In genomic region chr9:72585737-72586136, GRCh38 we compare ENCODE assay signal across 10 cellular contexts.
DNase-seq lines count a peak whose midpoint lies in the region; ATAC-seq, FAIRE-seq and TF ChIP-seq lines count a peak whose summit lies in the region.
"Had no signal": no experiment of that assay in that cellular context is flagged by ENCODE, and none has a peak within 500 bp of the region (broad histone marks: within the 10 kb centered on the region; RNA-seq: fewer than 3 reads in every experiment).

No MANE protein-coding gene starts in this region.

- DNase-seq in ELR (ENCODE audit: low read depth) (peak; percentile 79), PC-9 (peak in 1 of 2 experiments; percentile 16), epithelial cell of esophagus (ENCODE audit: low read depth) (peak; percentile 95), pancreas (peak in 4 of 6 donors; percentile 28 to 83 (median 60)), SK-N-DZ (ENCODE audit: low spot score) (no peak), WTC11 (ENCODE audit: low spot score) (no peak), HFFc6 (no peak), NCI-H2196 (lab: John Stamatoyannopoulos, UW; ENCODE audit: unreplicated experiment) (no peak)
- DNase-seq: small intestine, SW 1271 had no signal

- no peak for TF ChIP-seq CTCF in PC-9 (conservative IDR thresholded peaks at IDR 0.05)
- TF ChIP-seq CTCF in epithelial cell of esophagus (IDR thresholded peaks at IDR 0.05; ENCODE audit: insufficient read depth, low read depth, low read length, missing control alignments) = no peak
- TF ChIP-seq CTCF in pancreas (IDR thresholded peaks at IDR 0.05) = no peak
- TF ChIP-seq CTCF in WTC11 (IDR thresholded peaks at IDR 0.05) = no peak
- no peak for TF ChIP-seq CTCF in HFFc6 (IDR thresholded peaks at IDR 0.05)

- H2AFZ ChIP-seq in PC-9 = no peak overlapping the region

- intact Hi-C loops in PC-9 (cut with micrococcal nuclease; ENCODE audit: unreplicated experiment) (no loop called here), pancreas (cut with DNase I) (no loop called here)

- CTCF ChIA-PET in PC-9 (lab: Charles Lee) (interaction anchor here (0.6 kb wide), 1 partner anchor 167 kb away, joined by 4 read pairs; no protein-coding TSS in a partner anchor), WTC11 (lab: Charles Lee) (no interaction called here)

- H3K27ac ChIP-seq in PC-9 (peak overlapping the region; percentile 92), pancreas (peak overlapping the region in 3 of 4 donors; percentile 19 to 49 (median 22))

- no peaks in the 10 kb centered on the region for H3K27me3 Mint-ChIP-seq in WTC11 (ENCODE audit: low read depth)
- no peaks in the 10 kb centered on the region for H3K27me3 Mint-ChIP-seq in HFFc6 (ENCODE audit: insufficient read depth)

- peak overlapping the region; percentile 39 for H3K4me2 ChIP-seq in PC-9

- H3K4me1 Mint-ChIP-seq in WTC11 (peaks cover 3% of the 10 kb centered on the region; the same call in 1 of the 2 replicates), HFFc6 (ENCODE audit: low read depth) (peaks cover 81% of the 10 kb centered on the region)

- H3K9me3 ChIP-seq in PC-9 (ENCODE audit: insufficient read depth, low read depth) = no peaks in the 10 kb centered on the region; the same call in 1 of the 2 replicates
- H3K9me3 ChIP-seq in pancreas = no peaks in the 10 kb centered on the region

- 41 to 44% methylated on average over 6 of the region's 6 CpGs for WGBS in pancreas, 2 donors

- POLR2A ChIA-PET in PC-9 (lab: Charles Lee; ENCODE audit: unreplicated experiment) (interaction anchor here (0.5 to 0.9 kb wide), 6 partner anchors 28 to 280 kb away, joined by 3 to 5 read pairs (median 3); no protein-coding TSS in a partner anchor), WTC11 (lab: Charles Lee) (no interaction called here)

- peaks cover 53% of the 10 kb centered on the region for H3K4me1 ChIP-seq in PC-9 (replicated peaks; ENCODE audit: insufficient read depth)
- H3K4me1 ChIP-seq in pancreas = peaks cover 0 to 7% (median 6%) of the 10 kb centered on the region in 3 donors

- H3K9me3 Mint-ChIP-seq in WTC11 (no peaks in the 10 kb centered on the region), HFFc6 (no peaks in the 10 kb centered on the region)

- H3K36me3 Mint-ChIP-seq in WTC11 = no peaks in the 10 kb centered on the region
- H3K36me3 Mint-ChIP-seq in HFFc6 (ENCODE audit: low read depth) = no peaks in the 10 kb centered on the region

- no peaks in the 10 kb centered on the region for H4K20me1 ChIP-seq in PC-9 (ENCODE audit: insufficient read depth)

- no peak overlapping the region for H3K4me3 Mint-ChIP-seq in WTC11
- no peak overlapping the region for H3K4me3 Mint-ChIP-seq in HFFc6

- no TSS peak for BruUV-seq in PC-9 (replicated peaks; lab: Mats Ljungman, UMichigan)

- ATAC-seq in pancreas (peak; percentile 65 to 94 (median 83)), WTC11 (no peak)

- no peaks in the 10 kb centered on the region for H3K79me2 ChIP-seq in PC-9 (ENCODE audit: low read depth)

- no peaks in the 10 kb centered on the region for H3K27me3 ChIP-seq in PC-9 (ENCODE audit: insufficient read depth, low read depth)
- H3K27me3 ChIP-seq in pancreas = no peaks in the 10 kb centered on the region

- no peaks in the 10 kb centered on the region for H3K9me2 ChIP-seq in PC-9 (ENCODE audit: insufficient read depth)

- FAIRE-seq in pancreas (lab: Jason Lieb, UNC) = no peak
- FAIRE-seq: small intestine had no signal

- H3K36me3 ChIP-seq in PC-9 (ENCODE audit: low read depth) = no peaks in the 10 kb centered on the region
- no peaks in the 10 kb centered on the region for H3K36me3 ChIP-seq in pancreas

- H3K27ac Mint-ChIP-seq in WTC11 = no peak overlapping the region
- no peak overlapping the region for H3K27ac Mint-ChIP-seq in HFFc6

- H3K4me3 ChIP-seq in PC-9 (no peak overlapping the region), epithelial cell of esophagus (ENCODE audit: low read length) (no peak overlapping the region), pancreas (no peak overlapping the region)

- peaks cover 18% of the 10 kb centered on the region for H3F3A ChIP-seq in PC-9 (ENCODE audit: insufficient read depth, low read depth)

TF ChIP-seq in WTC11, 78 proteins besides CTCF, POLR2A, EP300 and RAD21:
- no peak for TF ChIP-seq TEAD4 (CRISPR knock-in tag; IDR thresholded peaks at IDR 0.05)
- TF ChIP-seq JAZF1 (CRISPR knock-in tag; IDR thresholded peaks at IDR 0.05) = no peak
- no peak for TF ChIP-seq NR3C1 (CRISPR knock-in tag; conservative IDR thresholded peaks at IDR 0.05; ENCODE audit: low read depth)
- no peak for TF ChIP-seq ZNF512 (CRISPR knock-in tag; IDR thresholded peaks at IDR 0.05; ENCODE audit: borderline replicate concordance)
- no peak for TF ChIP-seq MXD4 (CRISPR knock-in tag; IDR thresholded peaks at IDR 0.05; ENCODE audit: borderline replicate concordance)
- no peak for TF ChIP-seq CREB1 (CRISPR knock-in tag; IDR thresholded peaks at IDR 0.05)
- no peak for TF ChIP-seq TP53 (CRISPR knock-in tag; IDR thresholded peaks at IDR 0.05)
- TF ChIP-seq SP1 (CRISPR knock-in tag; conservative IDR thresholded peaks at IDR 0.05) = no peak
- no peak for TF ChIP-seq PRRX2 (CRISPR knock-in tag; IDR thresholded peaks at IDR 0.05)
- TF ChIP-seq TEAD1 (CRISPR knock-in tag; IDR thresholded peaks at IDR 0.05) = no peak
- no peak for TF ChIP-seq E2F4 (CRISPR knock-in tag; IDR thresholded peaks at IDR 0.05; ENCODE audit: borderline replicate concordance, low read depth)
- TF ChIP-seq ZNF416 (CRISPR knock-in tag; IDR thresholded peaks at IDR 0.05) = no peak
- TF ChIP-seq PRDM15 (CRISPR knock-in tag; IDR thresholded peaks at IDR 0.05) = no peak
TF ChIP-seq in WTC11: peak in this region for 0.

Comparison
In these comparisons a context has a peak if more than half of its experiments do, and no peak if none do; other contexts are left out.
1. DNase-seq: peak in ELR (single experiment), epithelial cell of esophagus (single experiment) and pancreas (4 of 6); none in SK-N-DZ (single experiment), WTC11 (single experiment), HFFc6 (single experiment) and NCI-H2196 (single experiment).